16 cellular contexts compared by ENCODE assay signal in the genomic region with DNA sequence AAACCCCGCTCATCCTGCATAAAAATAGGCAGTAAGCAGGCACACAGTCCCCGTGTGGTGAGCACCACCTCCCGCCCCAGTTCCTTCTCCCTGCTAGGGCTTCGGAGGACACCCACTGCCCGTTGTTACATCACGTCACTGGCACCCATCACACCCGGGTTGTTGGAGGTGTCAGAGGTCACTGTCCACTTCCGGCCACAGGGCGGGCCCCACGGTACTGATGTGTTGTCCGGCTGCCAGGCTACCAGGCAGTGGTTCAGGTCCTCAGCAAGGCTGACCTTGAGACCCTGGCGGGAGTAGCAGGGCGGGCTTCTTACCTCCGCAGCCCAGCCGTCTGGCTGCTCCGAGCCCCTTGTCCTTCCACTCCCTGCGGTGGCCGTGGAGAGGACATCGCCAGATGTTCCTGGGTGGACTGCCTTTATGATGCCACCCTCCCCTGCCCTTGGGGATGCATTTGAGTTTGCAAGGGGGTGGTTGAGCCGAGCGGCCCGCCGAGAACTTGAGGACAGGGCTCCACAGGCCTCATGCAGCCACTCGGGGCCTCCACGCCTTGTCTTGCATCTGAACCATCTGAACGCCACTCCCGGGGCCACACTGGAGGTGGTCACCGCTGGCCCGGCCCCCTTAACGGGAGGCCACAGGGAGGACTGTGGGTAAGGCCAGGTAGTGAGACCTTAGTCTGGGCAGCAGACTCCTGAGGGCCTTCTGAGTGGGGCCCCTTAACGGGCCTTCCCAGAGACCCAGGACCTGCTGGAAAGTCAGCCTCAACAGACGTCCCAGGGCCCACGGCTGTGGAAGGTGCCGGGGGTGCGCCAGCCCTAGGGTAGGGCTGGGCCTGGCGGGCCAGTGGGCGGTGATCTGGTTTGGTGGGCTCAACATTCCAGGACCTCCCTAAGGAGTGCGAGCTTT. TPM values are rescaled to one million over a fixed set of nuclear protein-coding genes. Genes with fewer than 3 reads are reported as not detected.
DNase-seq lines count a peak whose midpoint lies in the region; ATAC-seq, FAIRE-seq and TF ChIP-seq lines count a peak whose summit lies in the region.
"Had no signal": no experiment of that assay in that cellular context is flagged by ENCODE, and none has a peak within 500 bp of the region (broad histone marks: within the 10 kb centered on the region; RNA-seq: fewer than 3 reads in every experiment).

No MANE protein-coding gene starts in this region.

- no peaks in the 10 kb centered on the region for H3K9me3 ChIP-seq in kidney (ENCODE audit: control insufficient read depth in 1 of 2, low read length in 2 of 2)
- H3K9me3 ChIP-seq in psoas muscle, result no peaks in the 10 kb centered on the region
- H3K9me3 ChIP-seq: BLaER1 treated with 17β-estradiol and CSF1 and Interleukin-3, amounts not matched to agents 10 nM and 100 nM had no signal

- intact Hi-C loops in kidney (cut with DNase I), result no loop called here
- intact Hi-C loops in psoas muscle (cut with DNase I), result no loop called here

- WGBS in psoas muscle, 3 donors, result 85 to 91% (median 87%) methylated on average over 38 of the region's 38 CpGs

- H3K27ac ChIP-seq in kidney (ENCODE audit: low read depth in 2 of 2, low read length in 2 of 2) (no peak overlapping the region), psoas muscle (no peak overlapping the region)
- H3K27ac ChIP-seq: BLaER1 treated with 17β-estradiol and CSF1 and Interleukin-3, amounts not matched to agents 10 nM and 100 nM; KMS-11 had no signal

- no peak overlapping the region for H3K9ac ChIP-seq in kidney (ENCODE audit: low read length in 2 of 2)
- H3K9ac ChIP-seq: KMS-11 had no signal

- FAIRE-seq in kidney (lab: Jason Lieb, UNC), result no peak
- FAIRE-seq: A204.1, urothelium cell line had no signal

- H3K4me3 ChIP-seq in kidney (ENCODE audit: low read length in 2 of 2), result no peak overlapping the region
- H3K4me3 ChIP-seq in psoas muscle, result no peak overlapping the region
- H3K4me3 ChIP-seq: BLaER1 treated with 17β-estradiol and CSF1 and Interleukin-3, amounts not matched to agents 10 nM and 100 nM had no signal

- peak in 1 of 4 donors; percentile 10 for ATAC-seq in psoas muscle
- no peak for ATAC-seq in HG02763 (IDR thresholded peaks at IDR 0.05; ENCODE audit: unreplicated experiment)
- no peak for ATAC-seq in GM19395 (IDR thresholded peaks at IDR 0.05; ENCODE audit: unreplicated experiment)

- H3K4me1 ChIP-seq in kidney (ENCODE audit: control insufficient read depth in 1 of 2, insufficient read depth in 1 of 2, low read depth in 1 of 2, low read length in 2 of 2) (peaks cover 6 to 18% of the 10 kb centered on the region in 2 donors), psoas muscle (no peaks in the 10 kb centered on the region)

- TF ChIP-seq CTCF in kidney (IDR thresholded peaks at IDR 0.05; ENCODE audit: borderline replicate concordance, extremely low read depth, insufficient read depth) (no peak), psoas muscle (IDR thresholded peaks at IDR 0.05) (no peak)

- no peaks in the 10 kb centered on the region for H3K36me3 ChIP-seq in kidney (ENCODE audit: control insufficient read depth in 1 of 2, insufficient read depth in 2 of 2, low read length in 2 of 2)
- peaks cover 0 to 8% of the 10 kb centered on the region in 2 donors for H3K36me3 ChIP-seq in psoas muscle (ENCODE audit: insufficient read depth in 1 of 2, low read depth in 1 of 2)
- H3K36me3 ChIP-seq: BLaER1 treated with 17β-estradiol and CSF1 and Interleukin-3, amounts not matched to agents 10 nM and 100 nM had no signal

- DNase-seq in activated CD8-positive, alpha-beta memory T cell treated with anti-CD3 and anti-CD28 coated beads, Interleukin-2, amount 50 U/mL, for 4 hours, result peak; percentile 14
- DNase-seq in activated CD8-positive, alpha-beta memory T cell treated with anti-CD3 and anti-CD28 coated beads for 24 hours, result no peak
- peak; percentile 1 for DNase-seq in NCI-H226
- DNase-seq in kidney, result peak; percentile 78
- DNase-seq in psoas muscle, result peak; percentile 14 to 48
- no peak for DNase-seq in RPMI8226

- no peaks in the 10 kb centered on the region for H3K27me3 ChIP-seq in psoas muscle (ENCODE audit: insufficient read depth in 3 of 3, low read length in 2 of 3)
- H3K27me3 ChIP-seq: BLaER1 treated with 17β-estradiol and CSF1 and Interleukin-3, amounts not matched to agents 10 nM and 100 nM had no signal

RNA-seq across cellular contexts. Expression of a gene that starts 27.1 kb away (rescaled TPM):
- total RNA-seq in kidney (3.2 TPM), psoas muscle (under 1 TPM in 2 of 4 donors, not detected in 2; 0.04 to 0.25 TPM)
- polyA plus RNA-seq in kidney (ENCODE audit: insufficient read depth, low read depth, low replicate concordance) (not detected), psoas muscle (not detected)
- total RNA-seq: activated CD4-positive, alpha-beta memory T cell treated with anti-CD3 and anti-CD28 coated beads, Interleukin-2, amount 10 ng/mL, durations not matched to agents 7 days and 5 days; glomerular endothelial cell; lung microvascular endothelial cell; SK-MEL-5 had no signal

RNA-seq across cellular contexts. Expression of a gene that starts 32.5 kb away (rescaled TPM):
- total RNA-seq in kidney (42.4 TPM), psoas muscle (10 to 100 TPM in 1 of 4 donors, 1 to 10 TPM in 3; 6.3 to 15.7 (median 7.7) TPM)
- polyA plus RNA-seq in kidney (ENCODE audit: insufficient read depth, low read depth, low replicate concordance) (8.1 TPM), psoas muscle (1 to 10 TPM; 2.0 to 5.8 (median 3.3) TPM)

Comparison
In these comparisons a context has a peak if more than half of its experiments do, and no peak if none do; other contexts are left out.
1. DNase-seq: peak in activated CD8-positive, alpha-beta memory T cell treated with anti-CD3 and anti-CD28 coated beads, Interleukin-2, amount 50 U/mL, for 4 hours (single experiment), NCI-H226 (single experiment), kidney (single experiment) and psoas muscle (2 of 2); none in activated CD8-positive, alpha-beta memory T cell treated with anti-CD3 and anti-CD28 coated beads for 24 hours (single experiment) and RPMI8226 (single experiment).